Comparison of ENCODE assay signal across 8 cellular contexts in genomic region chr1:38489844-38490270, GRCh38.
A peak's percentile ranks its signal among the peaks of the same experiment; 100 is the strongest.
DNase-seq lines count a peak whose midpoint lies in the region; ATAC-seq and TF ChIP-seq lines count a peak whose summit lies in the region.

No MANE protein-coding gene starts in this region.

- H3K27me3 ChIP-seq in A673 (replicated peaks; ENCODE audit: insufficient read depth, low read depth, low read length, poor library complexity): no peaks in the 10 kb centered on the region

- no peak overlapping the region for H3K4me3 Mint-ChIP-seq in activated naive CD4-positive, alpha-beta T cell treated with anti-CD3 and anti-CD28 coated beads for 36 hours
- no peak overlapping the region for H3K4me3 Mint-ChIP-seq in stimulated activated effector memory CD8-positive, alpha-beta T cell treated with anti-CD3 and anti-CD28 coated beads, Interleukin-12 subunit alpha, Interleukin-12 subunit beta, amount 100 ng/mL, for 72 hours

- ATAC-seq in stimulated activated effector memory CD8-positive, alpha-beta T cell treated with anti-CD3 and anti-CD28 coated beads, Interleukin-12 subunit alpha, Interleukin-12 subunit beta, amount 100 ng/mL, for 72 hours: peak; percentile 56
- no peak for ATAC-seq in GM21447 (IDR thresholded peaks at IDR 0.05; ENCODE audit: unreplicated experiment)

- no peaks in the 10 kb centered on the region for H3K36me3 ChIP-seq in A673 (ENCODE audit: insufficient read depth, low read length, poor library complexity, severe bottlenecking)

- POLR2A ChIA-PET in A673 (lab: Charles Lee; ENCODE audit: low non-redundant PET): no interaction called here

- H3K4me1 Mint-ChIP-seq in activated naive CD4-positive, alpha-beta T cell treated with anti-CD3 and anti-CD28 coated beads for 36 hours (ENCODE audit: low read depth): peaks cover 4% of the 10 kb centered on the region
- no peaks in the 10 kb centered on the region for H3K4me1 Mint-ChIP-seq in stimulated activated effector memory CD8-positive, alpha-beta T cell treated with anti-CD3 and anti-CD28 coated beads, Interleukin-12 subunit alpha, Interleukin-12 subunit beta, amount 100 ng/mL, for 72 hours

- no peaks in the 10 kb centered on the region for H3K9me3 ChIP-seq in A673 (ENCODE audit: low read depth, low read length, poor library complexity, severe bottlenecking)

- no peak overlapping the region for H3K27ac Mint-ChIP-seq in activated naive CD4-positive, alpha-beta T cell treated with anti-CD3 and anti-CD28 coated beads for 36 hours
- no peak overlapping the region for H3K27ac Mint-ChIP-seq in stimulated activated effector memory CD8-positive, alpha-beta T cell treated with anti-CD3 and anti-CD28 coated beads, Interleukin-12 subunit alpha, Interleukin-12 subunit beta, amount 100 ng/mL, for 72 hours

- no peaks in the 10 kb centered on the region for H3K9me3 Mint-ChIP-seq in activated naive CD4-positive, alpha-beta T cell treated with anti-CD3 and anti-CD28 coated beads for 36 hours
- H3K9me3 Mint-ChIP-seq in stimulated activated effector memory CD8-positive, alpha-beta T cell treated with anti-CD3 and anti-CD28 coated beads, Interleukin-12 subunit alpha, Interleukin-12 subunit beta, amount 100 ng/mL, for 72 hours: no peaks in the 10 kb centered on the region

- intact Hi-C loops in A673 (cut with micrococcal nuclease; ENCODE audit: unreplicated experiment) (loop anchor here (5.0 kb wide), 1 partner anchor 97 kb away; no protein-coding TSS in a partner anchor), posterior vena cava (cut with DNase I) (no loop called here)
- intact Hi-C loops in activated naive CD4-positive, alpha-beta T cell treated with anti-CD3 and anti-CD28 coated beads for 36 hours (cut with micrococcal nuclease): no loop called here

- DNase-seq in A673 (ENCODE audit: low spot score) (peak; percentile 64), OCI-M1 (lab: John Stamatoyannopoulos, UW) (peak; percentile 76), kidney tubule cell (ENCODE audit: low spot score) (peak; percentile 37), posterior vena cava (ENCODE audit: low spot score) (no peak)
- peak; percentile 64 for DNase-seq in activated naive CD4-positive, alpha-beta T cell treated with anti-CD3 and anti-CD28 coated beads for 36 hours
- peak; percentile 23 to 62 for DNase-seq in stimulated activated effector memory CD8-positive, alpha-beta T cell treated with anti-CD3 and anti-CD28 coated beads, Interleukin-12 subunit alpha, Interleukin-12 subunit beta, amount 100 ng/mL, for 72 hours (ENCODE audit: low spot score in 2 of 2)

- no peak overlapping the region for H3K4me3 ChIP-seq in A673 (ENCODE audit: low read depth, low read length, poor library complexity, severe bottlenecking)

- peaks cover 31% of the 10 kb centered on the region for H3K4me1 ChIP-seq in A673 (ENCODE audit: insufficient read depth, low read length, poor library complexity, severe bottlenecking)

- BruUV-seq in A673 (replicated peaks; lab: Mats Ljungman, UMichigan): no TSS peak

- H3K27me3 Mint-ChIP-seq in activated naive CD4-positive, alpha-beta T cell treated with anti-CD3 and anti-CD28 coated beads for 36 hours (ENCODE audit: low read depth): peaks cover 12% of the 10 kb centered on the region

- CTCF ChIA-PET in A673 (lab: Charles Lee): interaction anchor here (0.6 kb wide), 1 partner anchor 26 kb away, joined by 5 read pairs; no protein-coding TSS in a partner anchor
- CTCF ChIA-PET in activated naive CD4-positive, alpha-beta T cell treated with anti-CD3 and anti-CD28 coated beads for 36 hours (lab: Charles Lee): interaction anchor here (0.6 to 1.4 kb wide), 6 partner anchors 15 to 268 kb away, joined by 3 to 5 read pairs (median 4); no protein-coding TSS in a partner anchor

- peak overlapping the region; percentile 17 for H3K27ac ChIP-seq in A673 (ENCODE audit: low read depth, low read length, poor library complexity, severe bottlenecking)

- H3K36me3 Mint-ChIP-seq in activated naive CD4-positive, alpha-beta T cell treated with anti-CD3 and anti-CD28 coated beads for 36 hours (ENCODE audit: low read depth): no peaks in the 10 kb centered on the region
- H3K36me3 Mint-ChIP-seq in stimulated activated effector memory CD8-positive, alpha-beta T cell treated with anti-CD3 and anti-CD28 coated beads, Interleukin-12 subunit alpha, Interleukin-12 subunit beta, amount 100 ng/mL, for 72 hours: no peaks in the 10 kb centered on the region

- peak; percentile 77 for TF ChIP-seq CTCF in A673 (conservative IDR thresholded peaks at IDR 0.05; ENCODE audit: low read depth, low read length)
- TF ChIP-seq CTCF in GM12801 (IDR thresholded peaks at IDR 0.05; ENCODE audit: extremely low read depth, insufficient read length): peak; percentile 52
